8 cellular contexts compared by ENCODE assay signal in genomic region chr16:18561727-18562314, GRCh38. TPM values are rescaled to one million over a fixed set of nuclear protein-coding genes. Genes with fewer than 3 reads are reported as not detected.
DNase-seq lines count a peak whose midpoint lies in the region; ATAC-seq and TF ChIP-seq lines count a peak whose summit lies in the region.
"Not testable (repeated sequence)": the region's sequence is repeated elsewhere in the genome, so short reads cannot be mapped to it uniquely, and the experiment has no call there.

A gene with protein sequence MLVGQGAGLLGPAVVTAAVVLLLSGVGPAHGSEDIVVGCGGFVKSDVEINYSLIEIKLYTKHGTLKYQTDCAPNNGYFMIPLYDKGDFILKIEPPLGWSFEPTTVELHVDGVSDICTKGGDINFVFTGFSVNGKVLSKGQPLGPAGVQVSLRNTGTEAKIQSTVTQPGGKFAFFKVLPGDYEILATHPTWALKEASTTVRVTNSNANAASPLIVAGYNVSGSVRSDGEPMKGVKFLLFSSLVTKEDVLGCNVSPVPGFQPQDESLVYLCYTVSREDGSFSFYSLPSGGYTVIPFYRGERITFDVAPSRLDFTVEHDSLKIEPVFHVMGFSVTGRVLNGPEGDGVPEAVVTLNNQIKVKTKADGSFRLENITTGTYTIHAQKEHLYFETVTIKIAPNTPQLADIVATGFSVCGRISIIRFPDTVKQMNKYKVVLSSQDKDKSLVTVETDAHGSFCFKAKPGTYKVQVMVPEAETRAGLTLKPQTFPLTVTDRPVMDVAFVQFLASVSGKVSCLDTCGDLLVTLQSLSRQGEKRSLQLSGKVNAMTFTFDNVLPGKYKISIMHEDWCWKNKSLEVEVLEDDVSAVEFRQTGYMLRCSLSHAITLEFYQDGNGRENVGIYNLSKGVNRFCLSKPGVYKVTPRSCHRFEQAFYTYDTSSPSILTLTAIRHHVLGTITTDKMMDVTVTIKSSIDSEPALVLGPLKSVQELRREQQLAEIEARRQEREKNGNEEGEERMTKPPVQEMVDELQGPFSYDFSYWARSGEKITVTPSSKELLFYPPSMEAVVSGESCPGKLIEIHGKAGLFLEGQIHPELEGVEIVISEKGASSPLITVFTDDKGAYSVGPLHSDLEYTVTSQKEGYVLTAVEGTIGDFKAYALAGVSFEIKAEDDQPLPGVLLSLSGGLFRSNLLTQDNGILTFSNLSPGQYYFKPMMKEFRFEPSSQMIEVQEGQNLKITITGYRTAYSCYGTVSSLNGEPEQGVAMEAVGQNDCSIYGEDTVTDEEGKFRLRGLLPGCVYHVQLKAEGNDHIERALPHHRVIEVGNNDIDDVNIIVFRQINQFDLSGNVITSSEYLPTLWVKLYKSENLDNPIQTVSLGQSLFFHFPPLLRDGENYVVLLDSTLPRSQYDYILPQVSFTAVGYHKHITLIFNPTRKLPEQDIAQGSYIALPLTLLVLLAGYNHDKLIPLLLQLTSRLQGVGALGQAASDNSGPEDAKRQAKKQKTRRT (minus strand): TSS chr16:18562097. CDS start chr16:18562040, 57 bp downstream.

- not testable (repeated sequence) for H3K4me1 Mint-ChIP-seq in stimulated activated memory B cell treated with anti-CD40 and anti-IgM and Interleukin-4, amounts not matched to agents 10 μg/mL and 1 μg/mL and 100 μg/mL, for 72 hours

- H3K9me3 Mint-ChIP-seq in stimulated activated memory B cell treated with anti-CD40 and anti-IgM and Interleukin-4, amounts not matched to agents 10 μg/mL and 1 μg/mL and 100 μg/mL, for 72 hours: not testable (repeated sequence)

- not testable (repeated sequence) for H3K36me3 Mint-ChIP-seq in stimulated activated memory B cell treated with anti-CD40 and anti-IgM and Interleukin-4, amounts not matched to agents 10 μg/mL and 1 μg/mL and 100 μg/mL, for 72 hours

- H3K4me3 ChIP-seq in HL-60 (replicated peaks; ENCODE audit: insufficient read depth, low read length): peak within 1 kb of the TSS; percentile 49
- peak within 1 kb of the TSS; percentile 58 for H3K4me3 ChIP-seq in WI38 (ENCODE audit: low read depth, low read length)
- H3K4me3 ChIP-seq in adrenal gland: peak within 1 kb of the TSS in 2 of 4 donors; percentile 26 to 71
- peak within 1 kb of the TSS; percentile 37 for H3K4me3 ChIP-seq in parathyroid adenoma (ENCODE audit: low read depth, low read length)

- TF ChIP-seq CTCF in HL-60 (IDR thresholded peaks at IDR 0.05; ENCODE audit: insufficient read depth, low read length); WI38 (IDR thresholded peaks at IDR 0.05; ENCODE audit: low read depth, low read length); adrenal gland (IDR thresholded peaks at IDR 0.05); parathyroid adenoma (IDR thresholded peaks at IDR 0.05): not testable (repeated sequence)

- not testable (repeated sequence) for H3K79me2 ChIP-seq in parathyroid adenoma

- not testable (repeated sequence) for H3K4me2 ChIP-seq in parathyroid adenoma (ENCODE audit: low read length)

- not testable (repeated sequence) for H3K36me3 ChIP-seq in adrenal gland (replicated peaks in 1 of 2); parathyroid adenoma (ENCODE audit: control insufficient read depth, insufficient read depth, low read length)

- intact Hi-C loops in adrenal gland (cut with DNase I); left cardiac atrium (cut with DNase I): not testable (repeated sequence)

- not testable (repeated sequence) for H3K9ac ChIP-seq in parathyroid adenoma

- 0% methylated on average over 4 to 46 of the region's 66 CpGs; no CpG with 5 or more reads in 1 of the 4 donors for WGBS in adrenal gland, 4 donors

- TF ChIP-seq POLR2A in adrenal gland (IDR thresholded peaks at IDR 0.05): not testable (repeated sequence)

- H3K27ac Mint-ChIP-seq in stimulated activated memory B cell treated with anti-CD40 and anti-IgM and Interleukin-4, amounts not matched to agents 10 μg/mL and 1 μg/mL and 100 μg/mL, for 72 hours: not testable (repeated sequence)

- H3K27ac ChIP-seq in HL-60 (replicated peaks): not testable (repeated sequence)
- H3K27ac ChIP-seq in adrenal gland: peak within 1 kb of the TSS in 1 of 5 donors; percentile 86
- H3K27ac ChIP-seq in parathyroid adenoma: peak within 1 kb of the TSS; percentile 19

- not testable (repeated sequence) for H3K4me1 ChIP-seq in adrenal gland (replicated peaks in 1 of 2); parathyroid adenoma

- not testable (repeated sequence) for H3K27me3 ChIP-seq in HL-60 (ENCODE audit: insufficient read depth, poor library complexity, severe bottlenecking); adrenal gland; parathyroid adenoma (ENCODE audit: control insufficient read depth, insufficient read depth, low read length)

- peak within 1 kb of the TSS; percentile 76 for H3K4me3 Mint-ChIP-seq in stimulated activated memory B cell treated with anti-CD40 and anti-IgM and Interleukin-4, amounts not matched to agents 10 μg/mL and 1 μg/mL and 100 μg/mL, for 72 hours

- DNase-seq in ELF-1 (ENCODE audit: low read depth, low spot score): peak; percentile 32
- DNase-seq in HL-60 (ENCODE audit: low read depth in 1 of 2, low spot score in 1 of 2): peak; percentile 7 to 93
- DNase-seq in adrenal gland: peak; percentile 84 to 94 (median 90)
- peak; percentile 90 for DNase-seq in left cardiac atrium

- H3K9me3 ChIP-seq in adrenal gland (replicated peaks in 1 of 3); parathyroid adenoma (ENCODE audit: control insufficient read depth, low read length): not testable (repeated sequence)

- H3K27me3 Mint-ChIP-seq in stimulated activated memory B cell treated with anti-CD40 and anti-IgM and Interleukin-4, amounts not matched to agents 10 μg/mL and 1 μg/mL and 100 μg/mL, for 72 hours: not testable (repeated sequence)

- ATAC-seq in GM21825 (IDR thresholded peaks at IDR 0.05; ENCODE audit: unreplicated experiment) (peak; percentile 89), left cardiac atrium (peak; percentile 99 to 100)
- ATAC-seq in stimulated activated memory B cell treated with anti-CD40 and anti-IgM and Interleukin-4, amounts not matched to agents 10 μg/mL and 1 μg/mL and 100 μg/mL, for 72 hours: peak; percentile 99

- peak within 1 kb of the TSS; percentile 56 for H2AFZ ChIP-seq in parathyroid adenoma

RNA-seq across cellular contexts. Expression of the gene that starts here (rescaled TPM):
- total RNA-seq in adrenal gland (100 to 1,000 TPM in 6 of 8 donors, 10 to 100 TPM in 2; 40.7 to 204 (median 104) TPM), left cardiac atrium (100 to 1,000 TPM; 163 to 238 TPM)
- 100 to 1,000 TPM in 1 of 3 donors, 10 to 100 TPM in 2; 62.2 to 145 (median 76.6) TPM for polyA plus RNA-seq in adrenal gland

Comparison
In these comparisons a context has a peak if more than half of its experiments do, and no peak if none do; other contexts are left out.
1. DNase-seq: peak in every context shown above with its lines; median percentile 90 in adrenal gland; 90 in left cardiac atrium; 50 in HL-60; 32 in ELF-1.